ENCODE assay signal across 17 cellular contexts in genomic region chr10:117003336-117003735, GRCh38. TPM values are rescaled to one million over a fixed set of nuclear protein-coding genes. Genes with fewer than 3 reads are reported as not detected.
DNase-seq lines count a peak whose midpoint lies in the region; ATAC-seq and TF ChIP-seq lines count a peak whose summit lies in the region.
"Had no signal": no experiment of that assay in that cellular context is flagged by ENCODE, and none has a peak within 500 bp of the region (broad histone marks: within the 10 kb centered on the region; RNA-seq: fewer than 3 reads in every experiment).

No MANE protein-coding gene starts in this region.

- BruUV-seq in PC-3 (replicated peaks; lab: Mats Ljungman, UMichigan) = no TSS peak

- intact Hi-C loops in CD4-positive, alpha-beta memory T cell (cut with micrococcal nuclease) = no loop called here
- intact Hi-C loops in PC-3 (cut with micrococcal nuclease) = loop anchor here (10.0 kb wide), 1 partner anchor 171 kb away; no protein-coding TSS in a partner anchor

- no peaks in the 10 kb centered on the region for H3K36me3 ChIP-seq in CD4-positive, alpha-beta memory T cell (ENCODE audit: insufficient read depth, low read length)
- no peaks in the 10 kb centered on the region; the same call in 1 of the 2 replicates for H3K36me3 ChIP-seq in PC-3 (ENCODE audit: low read depth, low read length)
- no peaks in the 10 kb centered on the region for H3K36me3 ChIP-seq in endocrine pancreas (ENCODE audit: control insufficient read depth, insufficient read depth, low read length)
- H3K36me3 ChIP-seq: ascending aorta, right atrium auricular region, suprapubic skin had no signal

- no peaks in the 10 kb centered on the region for H3K9me2 ChIP-seq in PC-3 (replicated peaks; ENCODE audit: low read length)

- no peaks in the 10 kb centered on the region for H3F3A ChIP-seq in PC-3 (ENCODE audit: low read length, unreplicated experiment)

- H3K79me2 ChIP-seq in PC-3 (ENCODE audit: low read length) = peaks cover 61% of the 10 kb centered on the region

- TF ChIP-seq CTCF in PC-3 (conservative IDR thresholded peaks at IDR 0.05; ENCODE audit: low read depth, low read length) = no peak

- CTCF ChIA-PET in CD4-positive, alpha-beta memory T cell (lab: Charles Lee; ENCODE audit: partially characterized antibody) = no interaction called here
- CTCF ChIA-PET in PC-3 (lab: Charles Lee) = no interaction called here

- peaks cover 4% of the 10 kb centered on the region for H3K4me1 ChIP-seq in CD4-positive, alpha-beta memory T cell (ENCODE audit: insufficient read depth, low read length)
- H3K4me1 ChIP-seq in PC-3 (ENCODE audit: insufficient read depth, low read length) (peaks cover 28% of the 10 kb centered on the region), endocrine pancreas (ENCODE audit: control insufficient read depth, insufficient read depth, low read length) (peaks cover 21% of the 10 kb centered on the region)

- peak overlapping the region; percentile 94 for H3K4me2 ChIP-seq in PC-3 (ENCODE audit: low read length)

- no peak for DNase-seq in CD4-positive, alpha-beta memory T cell
- peak; percentile 51 for DNase-seq in PC-3
- DNase-seq in naive thymus-derived CD8-positive, alpha-beta T cell = no peak
- DNase-seq in NAMALWA (ENCODE audit: low spot score) = no peak
- DNase-seq in DMS79 treated with DMSO at 0.1 percent for 48 hours (lab: John Stamatoyannopoulos, UW) = no peak
- DNase-seq in retina = no peak
- DNase-seq: activated CD4-positive, alpha-beta memory T cell treated with anti-CD3 and anti-CD28 coated beads, Interleukin-2, amount 10 ng/mL, durations not matched to agents 7 days and 5 days; DMS79; Karpas-422; naive B cell; NCI-H1436 treated with DMSO at 0.1 percent for 48 hours; NCI-H446 treated with DMSO at 0.1 percent for 48 hours had no signal

- H3K9me3 ChIP-seq in CD4-positive, alpha-beta memory T cell (ENCODE audit: control insufficient read depth in 1 of 2, low read length in 2 of 2) = no peaks in the 10 kb centered on the region
- H3K9me3 ChIP-seq in PC-3 (ENCODE audit: low read length) (no peaks in the 10 kb centered on the region), endocrine pancreas (ENCODE audit: control insufficient read depth, low read length) (no peaks in the 10 kb centered on the region)
- H3K9me3 ChIP-seq: ascending aorta, right atrium auricular region, suprapubic skin had no signal

- peaks cover 0 to 3% (median under 1%) of the 10 kb centered on the region in 8 donors for H3K9me3 Mint-ChIP-seq in CD4-positive, alpha-beta memory T cell
- H3K9me3 Mint-ChIP-seq in naive thymus-derived CD8-positive, alpha-beta T cell = peaks cover 0 to 5% (median 0%) of the 10 kb centered on the region in 9 donors
- H3K9me3 Mint-ChIP-seq: activated CD4-positive, alpha-beta memory T cell treated with anti-CD3 and anti-CD28 coated beads, Interleukin-2, amount 10 ng/mL, durations not matched to agents 7 days and 5 days had no signal

- POLR2A ChIA-PET in CD4-positive, alpha-beta memory T cell (lab: Charles Lee; ENCODE audit: partially characterized antibody) = no interaction called here
- POLR2A ChIA-PET in PC-3 (lab: Charles Lee; ENCODE audit: unreplicated experiment) = no interaction called here
- POLR2A ChIA-PET in naive thymus-derived CD8-positive, alpha-beta T cell (lab: Charles Lee) = no interaction called here

- H3K4me3 Mint-ChIP-seq in CD4-positive, alpha-beta memory T cell = peak overlapping the region in 5 of 8 donors; percentile 15 to 66 (median 42)
- H3K4me3 Mint-ChIP-seq in naive thymus-derived CD8-positive, alpha-beta T cell = peak overlapping the region in 8 of 10 donors; percentile 30 to 64 (median 48)
- H3K4me3 Mint-ChIP-seq: activated CD4-positive, alpha-beta memory T cell treated with anti-CD3 and anti-CD28 coated beads, Interleukin-2, amount 10 ng/mL, durations not matched to agents 7 days and 5 days had no signal

- peaks cover 37% of the 10 kb centered on the region for H4K20me1 ChIP-seq in PC-3 (ENCODE audit: low read length)

- H3K27ac ChIP-seq in CD4-positive, alpha-beta memory T cell (ENCODE audit: low read depth, low read length) = no peak overlapping the region
- H3K27ac ChIP-seq in PC-3 (ENCODE audit: low read length) = no peak overlapping the region
- H3K27ac ChIP-seq: ascending aorta, right atrium auricular region had no signal

- no peak overlapping the region for H3K27ac Mint-ChIP-seq in CD4-positive, alpha-beta memory T cell
- no peak overlapping the region for H3K27ac Mint-ChIP-seq in naive thymus-derived CD8-positive, alpha-beta T cell
- H3K27ac Mint-ChIP-seq: activated CD4-positive, alpha-beta memory T cell treated with anti-CD3 and anti-CD28 coated beads, Interleukin-2, amount 10 ng/mL, durations not matched to agents 7 days and 5 days; naive B cell had no signal

- H3K27me3 ChIP-seq in CD4-positive, alpha-beta memory T cell (ENCODE audit: insufficient read depth, low read length) = no peaks in the 10 kb centered on the region
- H3K27me3 ChIP-seq in PC-3 (ENCODE audit: low read length) (no peaks in the 10 kb centered on the region), endocrine pancreas (ENCODE audit: control insufficient read depth, insufficient read depth, low read length) (no peaks in the 10 kb centered on the region)
- H3K27me3 ChIP-seq: ascending aorta, right atrium auricular region, suprapubic skin had no signal

- H3K9ac ChIP-seq in PC-3 (ENCODE audit: low read length) (no peak overlapping the region), endocrine pancreas (ENCODE audit: control insufficient read depth, insufficient read depth, low read length) (peak overlapping the region; percentile 7)

- peaks cover 17 to 33% of the 10 kb centered on the region in 2 donors for H3K27me3 Mint-ChIP-seq in CD4-positive, alpha-beta memory T cell
- peaks cover 22 to 56% (median 26%) of the 10 kb centered on the region in 5 donors for H3K27me3 Mint-ChIP-seq in naive thymus-derived CD8-positive, alpha-beta T cell

- peaks cover 0 to 5% (median 4%) of the 10 kb centered on the region in 4 donors for H3K4me1 Mint-ChIP-seq in CD4-positive, alpha-beta memory T cell
- H3K4me1 Mint-ChIP-seq in naive thymus-derived CD8-positive, alpha-beta T cell = peaks cover 0 to 12% (median 4%) of the 10 kb centered on the region in 4 donors

- H3K36me3 Mint-ChIP-seq in CD4-positive, alpha-beta memory T cell = no peaks in the 10 kb centered on the region
- H3K36me3 Mint-ChIP-seq in naive thymus-derived CD8-positive, alpha-beta T cell = peaks cover 0 to 2% (median 0%) of the 10 kb centered on the region in 3 donors
- H3K36me3 Mint-ChIP-seq: naive B cell had no signal

- H3K4me3 ChIP-seq in CD4-positive, alpha-beta memory T cell (ENCODE audit: low read length in 2 of 2) = no peak overlapping the region
- H3K4me3 ChIP-seq in PC-3 (ENCODE audit: low read length) (peak overlapping the region; percentile 92), endocrine pancreas (ENCODE audit: control insufficient read depth, insufficient read depth, low read length) (peak overlapping the region; percentile 14)

- no peak overlapping the region for H2AFZ ChIP-seq in PC-3 (ENCODE audit: low read length)

- ATAC-seq in PC-3 = no peak
- no peak for ATAC-seq in naive thymus-derived CD8-positive, alpha-beta T cell
- no peak for ATAC-seq in SK-N-SH treated with all-trans-retinoic acid at 6 μM for 48 hours

TF ChIP-seq in SK-N-SH treated with all-trans-retinoic acid at 6 μM for 48 hours, 23 proteins besides CTCF, POLR2A, EP300 and RAD21:
- TF ChIP-seq ZFP30 (CRISPR knock-in tag; IDR thresholded peaks at IDR 0.05) (no peak), ZNF565 (CRISPR knock-in tag; conservative IDR thresholded peaks at IDR 0.05; ENCODE audit: low read depth) (no peak), ZC3H10 (CRISPR knock-in tag; IDR thresholded peaks at IDR 0.05) (no peak), CSRNP3 (CRISPR knock-in tag; IDR thresholded peaks at IDR 0.05) (no peak), PPARA (CRISPR knock-in tag; IDR thresholded peaks at IDR 0.05; ENCODE audit: borderline replicate concordance) (no peak)

RNA-seq across cellular contexts. Expression of gene SHTN1, which starts 1.7 kb away (rescaled TPM):
- 1 to 10 TPM in 1 of 2 experiments, under 1 TPM in 1; 0.83 to 1.6 TPM for total RNA-seq in CD4-positive, alpha-beta memory T cell
- polyA plus RNA-seq in CD4-positive, alpha-beta memory T cell = under 1 TPM in 1 of 2 donors, not detected in 1; 0.12 TPM
- total RNA-seq in PC-3 (2014; rRNA removed) = 9.0 and 13.0 TPM in 2 replicates
- under 1 TPM in 1 of 2 experiments, not detected in 1; 0.25 TPM for total RNA-seq in naive thymus-derived CD8-positive, alpha-beta T cell
- polyA plus RNA-seq in naive thymus-derived CD8-positive, alpha-beta T cell = not detected

Comparison
In these comparisons a context has a peak if more than half of its experiments do, and no peak if none do; other contexts are left out.
1. H3K4me3 ChIP-seq: peak in PC-3 (single experiment) and endocrine pancreas (single experiment); none in CD4-positive, alpha-beta memory T cell (0 of 2).